14 cellular contexts compared by ENCODE assay signal in the genomic region with DNA sequence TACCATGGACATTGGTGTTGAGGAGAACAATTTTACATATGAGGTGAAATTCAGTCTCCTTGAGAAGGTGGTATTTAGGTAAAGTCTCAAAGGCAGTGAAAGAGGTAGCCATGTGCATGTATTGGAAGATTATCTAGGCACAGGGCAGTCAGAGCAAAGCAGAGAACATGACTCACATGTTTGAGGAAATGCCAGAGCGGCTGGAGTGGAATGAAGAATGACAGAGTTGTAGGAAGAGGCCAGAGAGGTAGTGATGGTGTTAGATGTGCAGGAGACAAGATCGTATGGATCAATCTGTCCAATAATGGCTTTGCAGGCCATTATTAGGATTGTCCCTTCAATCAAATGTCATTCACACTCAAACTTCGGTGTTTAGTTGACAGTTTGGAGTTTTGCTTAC.
DNase-seq lines count a peak whose midpoint lies in the region; ATAC-seq and TF ChIP-seq lines count a peak whose summit lies in the region.
"Had no signal": no experiment of that assay in that cellular context is flagged by ENCODE, and none has a peak within 500 bp of the region (broad histone marks: within the 10 kb centered on the region; RNA-seq: fewer than 3 reads in every experiment).

No MANE protein-coding gene starts in this region.

- WGBS in stomach, 5 donors = 57 to 69% (median 65%) methylated on average over 3 of the region's 3 CpGs
- WGBS in ovary, 3 donors = 65 to 70% (median 67%) methylated on average over 3 of the region's 3 CpGs

- TF ChIP-seq EP300 in stomach (IDR thresholded peaks at IDR 0.05) (no peak), ovary (IDR thresholded peaks at IDR 0.05) (no peak)

- no peak for ATAC-seq in HG03175 (IDR thresholded peaks at IDR 0.05; ENCODE audit: unreplicated experiment)

- H3K27me3 ChIP-seq in stomach (no peaks in the 10 kb centered on the region), ovary (no peaks in the 10 kb centered on the region)

- H3K4me1 ChIP-seq in stomach (no peaks in the 10 kb centered on the region), ovary (ENCODE audit: insufficient read depth) (no peaks in the 10 kb centered on the region)

- no peak overlapping the region for H3K4me3 ChIP-seq in stomach
- H3K4me3 ChIP-seq in ovary = no peak overlapping the region

- TF ChIP-seq POLR2A in stomach (IDR thresholded peaks at IDR 0.05) (no peak), ovary (IDR thresholded peaks at IDR 0.05) (no peak)

- no peak overlapping the region for H3K27ac ChIP-seq in stomach
- H3K27ac ChIP-seq in ovary = no peak overlapping the region
- H3K27ac ChIP-seq: KMS-11 had no signal

- TF ChIP-seq CTCF in stomach (IDR thresholded peaks at IDR 0.05) (no peak), GM13976 (IDR thresholded peaks at IDR 0.05; ENCODE audit: borderline replicate concordance, control extremely low read depth, extremely low read depth, insufficient read depth, missing control alignments) (no peak), ovary (IDR thresholded peaks at IDR 0.05) (no peak)

- in situ Hi-C loops in GM13976 (cut with MboI; ENCODE audit: low sequenced_read_pairs, unreplicated experiment) = no loop called here

- DNase-seq in AG08396 (ENCODE audit: low spot score) = peak; percentile 5
- DNase-seq in HT1080 (ENCODE audit: low read depth) = peak; percentile 77
- DNase-seq in astrocyte of the hippocampus (ENCODE audit: low read depth, low spot score) = peak; percentile 64
- peak; percentile 75 for DNase-seq in iris pigment epithelial cell (ENCODE audit: low read depth)
- no peak for DNase-seq in stomach
- DNase-seq in GM13976 (ENCODE audit: low spot score) = no peak
- DNase-seq in ovary = no peak
- DNase-seq: activated CD4-positive, alpha-beta memory T cell treated with anti-CD3 and anti-CD28 coated beads for 36 hours; midbrain; NCI-H1694 treated with DMSO at 0.1 percent for 48 hours; NCI-H526; RPMI8226 had no signal

- no peaks in the 10 kb centered on the region for H3K9me3 ChIP-seq in stomach
- H3K9me3 ChIP-seq in ovary = no peaks in the 10 kb centered on the region

- H3K36me3 ChIP-seq in stomach = no peaks in the 10 kb centered on the region
- no peaks in the 10 kb centered on the region for H3K36me3 ChIP-seq in ovary

- intact Hi-C loops in stomach (cut with DNase I; ENCODE audit: low total_unique reads) = no loop called here
- intact Hi-C loops in ovary (cut with DNase I) = no loop called here

Comparison
In these comparisons a context has a peak if more than half of its experiments do, and no peak if none do; other contexts are left out.
1. DNase-seq: peak in AG08396 (single experiment), HT1080 (single experiment), astrocyte of the hippocampus (single experiment) and iris pigment epithelial cell (single experiment); none in stomach (single experiment), GM13976 (single experiment) and ovary (0 of 5).